Comparison of ENCODE assay signal across 8 cellular contexts in the genomic region with DNA sequence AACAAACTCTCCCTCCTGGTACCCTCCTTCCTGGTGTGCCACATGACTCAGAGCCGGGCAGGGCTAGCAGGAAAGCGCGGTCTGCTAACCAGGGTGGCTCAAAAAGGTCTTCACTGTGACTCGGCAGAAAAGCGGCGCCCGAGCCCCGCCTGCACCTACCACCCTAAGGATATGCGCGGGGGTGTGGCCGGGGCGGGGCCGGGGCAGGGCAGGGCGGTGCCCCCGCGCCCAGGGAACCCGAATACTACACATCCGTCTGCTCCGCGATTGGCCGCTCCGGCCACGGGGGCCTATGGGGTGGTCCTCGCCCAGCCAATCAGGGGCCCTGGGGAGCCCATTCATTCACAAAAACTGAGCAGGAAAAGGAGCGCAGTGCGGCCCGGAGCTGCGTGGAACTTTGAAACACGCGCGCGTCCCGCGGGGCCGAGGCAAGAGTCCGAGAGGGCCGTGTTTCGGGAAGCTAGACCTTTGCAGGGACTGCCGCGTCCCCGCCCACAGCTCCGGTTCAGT. TPM values are rescaled to one million over a fixed set of nuclear protein-coding genes. Genes with fewer than 3 reads are reported as not detected.
DNase-seq lines count a peak whose midpoint lies in the region; ATAC-seq and TF ChIP-seq lines count a peak whose summit lies in the region.

No MANE protein-coding gene starts in this region.

- CTCF ChIA-PET in Calu3 (lab: Charles Lee) = interaction anchor here (1.1 to 1.7 kb wide), 2 partner anchors 31 to 67 kb away, joined by 5 to 7 read pairs; no protein-coding TSS in a partner anchor
- CTCF ChIA-PET in activated CD8-positive, alpha-beta memory T cell treated with anti-CD3 and anti-CD28 coated beads, Interleukin-2, amount 10 ng/mL, durations not matched to agents 7 days and 5 days (lab: Charles Lee) = interaction anchor here (0.6 to 1.8 kb wide), 7 partner anchors 37 to 648 kb away, joined by 3 to 8 read pairs (median 4); no protein-coding TSS in a partner anchor

- ATAC-seq in GM21381 (IDR thresholded peaks at IDR 0.05; ENCODE audit: unreplicated experiment) = peak; percentile 80
- ATAC-seq in activated CD8-positive, alpha-beta memory T cell treated with anti-CD3 and anti-CD28 coated beads, Interleukin-2, amount 10 ng/mL, durations not matched to agents 7 days and 5 days = peak; percentile 88

- peak overlapping the region; percentile 92 for H3K27ac Mint-ChIP-seq in Calu3 (ENCODE audit: unreplicated experiment)
- H3K27ac Mint-ChIP-seq in activated CD8-positive, alpha-beta memory T cell treated with anti-CD3 and anti-CD28 coated beads, Interleukin-2, amount 10 ng/mL, durations not matched to agents 7 days and 5 days = peak overlapping the region; percentile 98

- no peaks in the 10 kb centered on the region for H3K9me3 Mint-ChIP-seq in Calu3 (ENCODE audit: low read depth, unreplicated experiment)
- no peaks in the 10 kb centered on the region for H3K9me3 Mint-ChIP-seq in activated CD8-positive, alpha-beta memory T cell treated with anti-CD3 and anti-CD28 coated beads, Interleukin-2, amount 10 ng/mL, durations not matched to agents 7 days and 5 days (ENCODE audit: low read depth)

- DNase-seq in Calu3 = peak; percentile 98
- peak; percentile 98 for DNase-seq in HT1080 (ENCODE audit: low read depth)
- DNase-seq in NOMO-1 treated with DMSO at 0.1 percent for 48 hours (lab: John Stamatoyannopoulos, UW; ENCODE audit: unreplicated experiment) = peak; percentile 99
- DNase-seq in activated CD8-positive, alpha-beta memory T cell treated with anti-CD3 and anti-CD28 coated beads, Interleukin-2, amount 10 ng/mL, durations not matched to agents 7 days and 5 days = peak; percentile 98
- peak; percentile 89 for DNase-seq in epidermal melanocyte (ENCODE audit: insufficient read length, low spot score)
- peak; percentile 59 for DNase-seq in middle frontal gyrus (ENCODE audit: extremely low spot score, low spot score)
- peak; percentile 97 for DNase-seq in stimulated activated CD8-positive, alpha-beta memory T cell treated with anti-CD3 and anti-CD28 coated beads, Interleukin-15, amount 100 ng/mL, for 48 hours (ENCODE audit: low read depth in 2 of 2)

- no peaks in the 10 kb centered on the region for H3K27me3 Mint-ChIP-seq in Calu3 (ENCODE audit: unreplicated experiment)
- H3K27me3 Mint-ChIP-seq in activated CD8-positive, alpha-beta memory T cell treated with anti-CD3 and anti-CD28 coated beads, Interleukin-2, amount 10 ng/mL, durations not matched to agents 7 days and 5 days = no peaks in the 10 kb centered on the region

- BruUV-seq in Calu3 (replicated peaks; lab: Mats Ljungman, UMichigan) = no TSS peak

- TF ChIP-seq CTCF in Calu3 (IDR thresholded peaks at IDR 0.05; ENCODE audit: unreplicated experiment) = no peak

- intact Hi-C loops in Calu3 (cut with micrococcal nuclease; ENCODE audit: unreplicated experiment) = loop anchor here (2.0 kb wide), 1 partner anchor 67 kb away; no protein-coding TSS in a partner anchor

- H3K36me3 Mint-ChIP-seq in Calu3 (ENCODE audit: insufficient read depth, unreplicated experiment) = peaks cover 53% of the 10 kb centered on the region
- H3K36me3 Mint-ChIP-seq in activated CD8-positive, alpha-beta memory T cell treated with anti-CD3 and anti-CD28 coated beads, Interleukin-2, amount 10 ng/mL, durations not matched to agents 7 days and 5 days = peaks cover 24% of the 10 kb centered on the region

- H3K4me1 Mint-ChIP-seq in Calu3 (ENCODE audit: low read depth, unreplicated experiment) = peaks cover 27% of the 10 kb centered on the region
- peaks cover 46% of the 10 kb centered on the region for H3K4me1 Mint-ChIP-seq in activated CD8-positive, alpha-beta memory T cell treated with anti-CD3 and anti-CD28 coated beads, Interleukin-2, amount 10 ng/mL, durations not matched to agents 7 days and 5 days

- H3K4me3 Mint-ChIP-seq in Calu3 (ENCODE audit: low read depth, unreplicated experiment) = peak overlapping the region; percentile 99
- H3K4me3 Mint-ChIP-seq in activated CD8-positive, alpha-beta memory T cell treated with anti-CD3 and anti-CD28 coated beads, Interleukin-2, amount 10 ng/mL, durations not matched to agents 7 days and 5 days = peak overlapping the region; percentile 95

RNA-seq across cellular contexts. Expression of gene LRP8, which starts 1.7 kb away (rescaled TPM):
- 84.1 and 104 TPM in 2 replicates for total RNA-seq in Calu3 (2022)
- total RNA-seq in HT1080 (2014; rRNA removed; shearing (Covaris generic)) = 44.4 and 65.3 TPM in 2 replicates
- polyA plus RNA-seq in HT1080 (2015; cell fraction: cytosol; rRNA removed) = 40.4 and 47.7 TPM in 2 replicates
- 102 and 103 TPM in 2 replicates for polyA plus RNA-seq in HT1080 (2015; cell fraction: nucleus; rRNA removed)
- total RNA-seq in activated CD8-positive, alpha-beta memory T cell treated with anti-CD3 and anti-CD28 coated beads, Interleukin-2, amount 10 ng/mL, durations not matched to agents 7 days and 5 days = 10 to 100 TPM; 65.1 to 82.5 TPM

Comparison
In these comparisons a context has a peak if more than half of its experiments do, and no peak if none do; other contexts are left out.
1. Peak in every context shown above with its lines: DNase-seq and ATAC-seq.